Comparison of ENCODE assay signal across 26 cellular contexts in genomic region chr1:234884006-234884405, GRCh38.
"Had no signal": no experiment of that assay in that cellular context is flagged by ENCODE, and none has a peak within 500 bp of the region (broad histone marks: within the 10 kb centered on the region; RNA-seq: fewer than 3 reads in every experiment).

No MANE protein-coding gene starts in this region.

- H3K27ac Mint-ChIP-seq: activated CD4-positive, alpha-beta T cell treated with anti-CD3 and anti-CD28 coated beads for 36 hours; activated T-cell treated with anti-CD3 and anti-CD28 coated beads, Interleukin-2, amount 50 U/mL, for 72 hours; T-cell; type B pancreatic cell had no signal

- H3K4me3 ChIP-seq: dorsolateral prefrontal cortex, esophagus muscularis mucosa, lower lobe of right lung, psoas muscle, SJCRH30, thoracic aorta had no signal

- H3K27me3 ChIP-seq: brain microvascular endothelial cell, dorsolateral prefrontal cortex, esophagus muscularis mucosa, SJCRH30 had no signal

- H3K36me3 ChIP-seq: brain microvascular endothelial cell, esophagus muscularis mucosa, lower lobe of right lung, SJCRH30, thoracic aorta had no signal

- H3K9me3 ChIP-seq: esophagus muscularis mucosa, lower lobe of right lung, psoas muscle, SJCRH30, thoracic aorta had no signal

- H3K27me3 Mint-ChIP-seq: activated B cell treated with CpG ODN at 0.5 μM for 24 hours; activated CD4-positive, alpha-beta T cell treated with anti-CD3 and anti-CD28 coated beads for 36 hours; naive B cell; T-cell; type B pancreatic cell had no signal

- H3K9me3 Mint-ChIP-seq: activated B cell treated with CpG ODN at 0.5 μM for 24 hours; activated T-cell treated with anti-CD3 and anti-CD28 coated beads, Interleukin-2, amount 50 U/mL, for 72 hours; effector memory CD8-positive, alpha-beta T cell; T-cell; type B pancreatic cell had no signal

- H3K27ac ChIP-seq: brain microvascular endothelial cell, dorsolateral prefrontal cortex, esophagus muscularis mucosa, lower lobe of right lung, SJCRH30, thoracic aorta had no signal

- ATAC-seq: activated CD4-positive, alpha-beta T cell treated with anti-CD3 and anti-CD28 coated beads for 36 hours; activated T-cell treated with anti-CD3 and anti-CD28 coated beads, Interleukin-2, amount 50 U/mL, for 72 hours; effector memory CD8-positive, alpha-beta T cell; left colon; lower lobe of right lung; psoas muscle; right cardiac atrium had no signal

- DNase-seq: activated B cell treated with CpG ODN at 0.5 μM for 24 hours; activated CD4-positive, alpha-beta T cell treated with anti-CD3 and anti-CD28 coated beads for 36 hours; activated CD4-positive, alpha-beta T cell treated with anti-CD3 and anti-CD28 coated beads, Interleukin-2, amount 50 U/mL, for 4 hours; activated gamma-delta T cell; activated naive CD4-positive, alpha-beta T cell treated with anti-CD3 and anti-CD28 coated beads, Interleukin-2, amount 50 U/mL, for 16 hours; activated T-cell treated with anti-CD3 and anti-CD28 coated beads, Interleukin-2, amount 50 U/mL, for 72 hours; brain microvascular endothelial cell; caudate nucleus; dorsolateral prefrontal cortex; effector memory CD8-positive, alpha-beta T cell; head of caudate nucleus; islet precursor cell; lower lobe of right lung; mesendoderm; naive B cell; psoas muscle; right cardiac atrium; SJCRH30; small intestine; stimulated activated CD4-positive, alpha-beta T cell treated with anti-CD3 and anti-CD28 coated beads, Interleukin-2, amount 100 ng/mL, for 24 hours; stimulated activated naive CD4-positive, alpha-beta T cell; T-cell had no signal

- H3K4me3 Mint-ChIP-seq: activated B cell treated with CpG ODN at 0.5 μM for 24 hours; activated CD4-positive, alpha-beta T cell treated with anti-CD3 and anti-CD28 coated beads for 36 hours; activated T-cell treated with anti-CD3 and anti-CD28 coated beads, Interleukin-2, amount 50 U/mL, for 72 hours; effector memory CD8-positive, alpha-beta T cell; naive B cell; T-cell; type B pancreatic cell had no signal

- H3K36me3 Mint-ChIP-seq: naive B cell, T-cell, type B pancreatic cell had no signal
